Comparison of ENCODE assay signal across 7 cellular contexts in genomic region chr5:177508837-177509236, GRCh38.
DNase-seq lines count a peak whose midpoint lies in the region; ATAC-seq lines count a peak whose summit lies in the region.

No MANE protein-coding gene starts in this region.

- ATAC-seq in GM19023 (IDR thresholded peaks at IDR 0.05; ENCODE audit: unreplicated experiment) (peak; percentile 44), HG03095 (IDR thresholded peaks at IDR 0.05; ENCODE audit: unreplicated experiment) (peak; percentile 36), GM19467 (IDR thresholded peaks at IDR 0.05; ENCODE audit: unreplicated experiment) (no peak)
- ATAC-seq in central memory CD8-positive, alpha-beta T cell (replicated peaks; ENCODE audit: extremely low read depth, poor library complexity, severe bottlenecking), result no peak
- ATAC-seq in stimulated activated naive B cell treated with anti-CD40 and anti-IgM and Interleukin-4, amounts not matched to agents 10 μg/mL and 1 μg/mL and 100 μg/mL, for 72 hours (replicated peaks), result peak; percentile 28 to 42

- H3K9me3 Mint-ChIP-seq in central memory CD8-positive, alpha-beta T cell, result no peaks in the 10 kb centered on the region
- no peaks in the 10 kb centered on the region for H3K9me3 Mint-ChIP-seq in stimulated activated naive B cell treated with anti-CD40 and anti-IgM and Interleukin-4, amounts not matched to agents 10 μg/mL and 1 μg/mL and 100 μg/mL, for 72 hours

- peaks cover 7% of the 10 kb centered on the region for H3K4me1 Mint-ChIP-seq in central memory CD8-positive, alpha-beta T cell
- H3K4me1 Mint-ChIP-seq in stimulated activated naive B cell treated with anti-CD40 and anti-IgM and Interleukin-4, amounts not matched to agents 10 μg/mL and 1 μg/mL and 100 μg/mL, for 72 hours, result peaks cover 53 to 64% of the 10 kb centered on the region in 2 donors

- peaks cover 10% of the 10 kb centered on the region for H3K36me3 Mint-ChIP-seq in central memory CD8-positive, alpha-beta T cell (ENCODE audit: insufficient read depth)
- H3K36me3 Mint-ChIP-seq in stimulated activated naive B cell treated with anti-CD40 and anti-IgM and Interleukin-4, amounts not matched to agents 10 μg/mL and 1 μg/mL and 100 μg/mL, for 72 hours, result peaks cover 62 to 66% of the 10 kb centered on the region in 2 donors

- H3K27ac Mint-ChIP-seq in central memory CD8-positive, alpha-beta T cell (ENCODE audit: low read depth), result no peak overlapping the region
- H3K27ac Mint-ChIP-seq in stimulated activated naive B cell treated with anti-CD40 and anti-IgM and Interleukin-4, amounts not matched to agents 10 μg/mL and 1 μg/mL and 100 μg/mL, for 72 hours, result peak overlapping the region; percentile 97

- DNase-seq in central memory CD8-positive, alpha-beta T cell (ENCODE audit: low spot score in 2 of 2), result no peak
- DNase-seq in stimulated activated naive B cell treated with anti-CD40 and anti-IgM and Interleukin-4, amounts not matched to agents 10 μg/mL and 1 μg/mL and 100 μg/mL, for 72 hours, result no peak
- no peak for DNase-seq in activated naive CD4-positive, alpha-beta T cell treated with anti-CD3 and anti-CD28 coated beads, Interleukin-2, amount 50 U/mL, for 16 hours
- no peak for DNase-seq in stimulated activated CD4-positive, alpha-beta T cell treated with anti-CD3 and anti-CD28 coated beads, Interleukin-4, amount 100 ng/mL, for 1 hour

- no peaks in the 10 kb centered on the region for H3K27me3 Mint-ChIP-seq in central memory CD8-positive, alpha-beta T cell
- H3K27me3 Mint-ChIP-seq in stimulated activated naive B cell treated with anti-CD40 and anti-IgM and Interleukin-4, amounts not matched to agents 10 μg/mL and 1 μg/mL and 100 μg/mL, for 72 hours, result no peaks in the 10 kb centered on the region

- peak overlapping the region; percentile 63 for H3K4me3 Mint-ChIP-seq in central memory CD8-positive, alpha-beta T cell
- H3K4me3 Mint-ChIP-seq in stimulated activated naive B cell treated with anti-CD40 and anti-IgM and Interleukin-4, amounts not matched to agents 10 μg/mL and 1 μg/mL and 100 μg/mL, for 72 hours, result peak overlapping the region; percentile 90 to 94

Comparison
In these comparisons a context has a peak if more than half of its experiments do, and no peak if none do; other contexts are left out.
1. ATAC-seq: peak in GM19023 (single experiment), HG03095 (single experiment) and stimulated activated naive B cell treated with anti-CD40 and anti-IgM and Interleukin-4, amounts not matched to agents 10 μg/mL and 1 μg/mL and 100 μg/mL, for 72 hours (2 of 2); none in central memory CD8-positive, alpha-beta T cell (single experiment) and GM19467 (single experiment).